ENCODE assay signal across 16 cellular contexts in the genomic region with DNA sequence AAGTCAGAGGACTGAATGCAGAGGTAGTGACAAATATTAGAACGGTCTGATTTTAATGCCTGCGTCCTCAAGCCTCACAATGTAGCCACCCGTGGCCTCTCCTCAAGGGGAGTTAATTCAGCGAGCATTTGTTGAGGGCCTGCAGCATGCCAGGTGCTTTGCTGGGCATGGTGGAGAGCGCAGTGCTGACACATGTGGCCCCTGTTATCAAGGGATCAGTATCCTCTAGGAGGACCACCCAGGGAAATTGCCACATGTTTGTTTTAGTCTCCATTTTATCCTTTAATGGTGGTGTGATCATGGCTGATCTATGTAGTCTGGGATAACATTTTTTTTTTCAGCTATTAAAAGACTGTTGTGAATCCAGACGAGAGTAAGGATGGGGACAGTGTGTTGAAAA. TPM values are rescaled to one million over a fixed set of nuclear protein-coding genes. Genes with fewer than 3 reads are reported as not detected.
DNase-seq lines count a peak whose midpoint lies in the region; ATAC-seq and TF ChIP-seq lines count a peak whose summit lies in the region.
"Had no signal": no experiment of that assay in that cellular context is flagged by ENCODE, and none has a peak within 500 bp of the region (broad histone marks: within the 10 kb centered on the region; RNA-seq: fewer than 3 reads in every experiment).

No MANE protein-coding gene starts in this region.

- H3K9me3 Mint-ChIP-seq in activated CD8-positive, alpha-beta memory T cell treated with anti-CD3 and anti-CD28 coated beads, Interleukin-2, amount 10 ng/mL, durations not matched to agents 7 days and 5 days (ENCODE audit: low read depth): no peaks in the 10 kb centered on the region
- peaks cover 0 to 3% (median 0%) of the 10 kb centered on the region in 11 donors for H3K9me3 Mint-ChIP-seq in naive thymus-derived CD4-positive, alpha-beta T cell
- H3K9me3 Mint-ChIP-seq: activated CD8-positive, alpha-beta T cell treated with anti-CD3 and anti-CD28 coated beads for 36 hours; activated naive CD4-positive, alpha-beta T cell treated with anti-CD3 and anti-CD28 coated beads, Interleukin-2, amount 50 U/mL, for 72 hours; activated T-cell treated with anti-CD3 and anti-CD28 coated beads, Interleukin-2, amount 50 U/mL, for 72 hours; CD8-positive, alpha-beta memory T cell had no signal

- POLR2A ChIA-PET in RWPE1 (lab: Yijun Ruan, JAX; ENCODE audit: low non-redundant PET): no interaction called here
- POLR2A ChIA-PET in naive thymus-derived CD4-positive, alpha-beta T cell (lab: Charles Lee): interaction anchor here (0.6 kb wide), 1 partner anchor 13 kb away, joined by 3 read pairs; no protein-coding TSS in a partner anchor

- no peak overlapping the region for H3K4me3 ChIP-seq in esophagus squamous epithelium
- no peak overlapping the region for H3K4me3 ChIP-seq in right cardiac atrium (ENCODE audit: low read length)
- no peak overlapping the region for H3K4me3 ChIP-seq in naive thymus-derived CD4-positive, alpha-beta T cell (ENCODE audit: low read length)

- H3K4me3 Mint-ChIP-seq in activated CD8-positive, alpha-beta memory T cell treated with anti-CD3 and anti-CD28 coated beads, Interleukin-2, amount 10 ng/mL, durations not matched to agents 7 days and 5 days: no peak overlapping the region
- H3K4me3 Mint-ChIP-seq in naive thymus-derived CD4-positive, alpha-beta T cell: no peak overlapping the region
- H3K4me3 Mint-ChIP-seq: activated CD8-positive, alpha-beta T cell treated with anti-CD3 and anti-CD28 coated beads for 36 hours; CD8-positive, alpha-beta memory T cell had no signal

- H3K36me3 Mint-ChIP-seq in activated CD8-positive, alpha-beta memory T cell treated with anti-CD3 and anti-CD28 coated beads, Interleukin-2, amount 10 ng/mL, durations not matched to agents 7 days and 5 days: peaks cover 5% of the 10 kb centered on the region
- H3K36me3 Mint-ChIP-seq in naive thymus-derived CD4-positive, alpha-beta T cell: peaks cover 0 to 4% (median 0%) of the 10 kb centered on the region in 5 donors

- H3K4me1 Mint-ChIP-seq in activated CD8-positive, alpha-beta memory T cell treated with anti-CD3 and anti-CD28 coated beads, Interleukin-2, amount 10 ng/mL, durations not matched to agents 7 days and 5 days: peaks cover 25% of the 10 kb centered on the region
- H3K4me1 Mint-ChIP-seq in naive thymus-derived CD4-positive, alpha-beta T cell: peaks cover 4 to 39% (median 16%) of the 10 kb centered on the region in 7 donors

- CTCF ChIA-PET in activated CD8-positive, alpha-beta memory T cell treated with anti-CD3 and anti-CD28 coated beads, Interleukin-2, amount 10 ng/mL, durations not matched to agents 7 days and 5 days (lab: Charles Lee): interaction anchor here (1.6 kb wide), 1 partner anchor 14 kb away, joined by 7 read pairs; no protein-coding TSS in a partner anchor
- CTCF ChIA-PET in RWPE1 (lab: Yijun Ruan, JAX): interaction anchor here (0.7 kb wide), 1 partner anchor 38 kb away, joined by 5 read pairs; no protein-coding TSS in a partner anchor
- CTCF ChIA-PET in naive thymus-derived CD4-positive, alpha-beta T cell (lab: Charles Lee): no interaction called here

- no peak overlapping the region for H3K27ac Mint-ChIP-seq in activated CD8-positive, alpha-beta memory T cell treated with anti-CD3 and anti-CD28 coated beads, Interleukin-2, amount 10 ng/mL, durations not matched to agents 7 days and 5 days
- H3K27ac Mint-ChIP-seq in naive thymus-derived CD4-positive, alpha-beta T cell: no peak overlapping the region
- H3K27ac Mint-ChIP-seq: activated CD8-positive, alpha-beta T cell treated with anti-CD3 and anti-CD28 coated beads for 36 hours; activated T-cell treated with anti-CD3 and anti-CD28 coated beads, Interleukin-2, amount 50 U/mL, for 72 hours had no signal

- H3K4me1 ChIP-seq in esophagus squamous epithelium (peaks cover 12 to 40% (median 13%) of the 10 kb centered on the region in 3 donors), right cardiac atrium (ENCODE audit: control insufficient read depth, insufficient read depth, low read length) (no peaks in the 10 kb centered on the region)
- H3K4me1 ChIP-seq in naive thymus-derived CD4-positive, alpha-beta T cell (ENCODE audit: control insufficient read depth in 2 of 2, insufficient read depth in 2 of 2, low read length in 2 of 2): no peaks in the 10 kb centered on the region

- H3K27me3 ChIP-seq in esophagus squamous epithelium (no peaks in the 10 kb centered on the region), right cardiac atrium (ENCODE audit: control insufficient read depth, insufficient read depth) (no peaks in the 10 kb centered on the region)
- no peaks in the 10 kb centered on the region for H3K27me3 ChIP-seq in naive thymus-derived CD4-positive, alpha-beta T cell (ENCODE audit: control insufficient read depth in 2 of 2, insufficient read depth in 2 of 2, low read length in 2 of 2)

- peak; percentile 12 for DNase-seq in activated CD8-positive, alpha-beta memory T cell treated with anti-CD3 and anti-CD28 coated beads, Interleukin-2, amount 10 ng/mL, durations not matched to agents 7 days and 5 days
- no peak for DNase-seq in activated CD8-positive, alpha-beta memory T cell treated with anti-CD3 and anti-CD28 coated beads, Interleukin-2, amount 50 U/mL, for 4 hours
- DNase-seq in RWPE1 (ENCODE audit: low spot score) (no peak), esophagus squamous epithelium (lab: John Stamatoyannopoulos, UW) (no peak), pons (ENCODE audit: low spot score) (no peak), right cardiac atrium (no peak)
- DNase-seq in naive thymus-derived CD4-positive, alpha-beta T cell: no peak
- DNase-seq: CD8-positive, alpha-beta memory T cell; effector CD4-positive, alpha-beta T cell; H7; stimulated activated CD4-positive, alpha-beta T cell treated with anti-CD3 and anti-CD28 coated beads, Interleukin-12 subunit alpha, Interleukin-12 subunit beta, amount 100 ng/mL, for 4 hours had no signal

- ATAC-seq in activated CD8-positive, alpha-beta memory T cell treated with anti-CD3 and anti-CD28 coated beads, Interleukin-2, amount 10 ng/mL, durations not matched to agents 7 days and 5 days: no peak
- ATAC-seq in GM18502 (IDR thresholded peaks at IDR 0.05; ENCODE audit: poor library complexity, unreplicated experiment): no peak
- ATAC-seq in right cardiac atrium: no peak
- ATAC-seq in naive thymus-derived CD4-positive, alpha-beta T cell: no peak

- TF ChIP-seq POLR2A in esophagus squamous epithelium (IDR thresholded peaks at IDR 0.05): no peak

- intact Hi-C loops in esophagus squamous epithelium (cut with DNase I) (no loop called here), right cardiac atrium (cut with DNase I) (no loop called here)
- intact Hi-C loops in naive thymus-derived CD4-positive, alpha-beta T cell (cut with micrococcal nuclease): no loop called here

- TF ChIP-seq CTCF in RWPE1 (conservative IDR thresholded peaks at IDR 0.05; ENCODE audit: low read depth): no peak
- TF ChIP-seq CTCF in esophagus squamous epithelium (IDR thresholded peaks at IDR 0.05): no peak

- peak overlapping the region; percentile 82 for H3K27ac ChIP-seq in RWPE1
- H3K27ac ChIP-seq in esophagus squamous epithelium: peak overlapping the region in 3 of 4 donors; percentile 49 to 75 (median 74)
- H3K27ac ChIP-seq in right cardiac atrium (ENCODE audit: low read length): no peak overlapping the region
- H3K27ac ChIP-seq in naive thymus-derived CD4-positive, alpha-beta T cell (ENCODE audit: low read depth, low read length): no peak overlapping the region
- H3K27ac ChIP-seq: VCaP had no signal

- H3K36me3 ChIP-seq in esophagus squamous epithelium: no peaks in the 10 kb centered on the region
- H3K36me3 ChIP-seq in naive thymus-derived CD4-positive, alpha-beta T cell (ENCODE audit: control insufficient read depth in 2 of 3, insufficient read depth in 3 of 3, low read length in 3 of 3): no peaks in the 10 kb centered on the region

- 79 to 87% methylated on average over 6 of the region's 6 CpGs for WGBS in esophagus squamous epithelium, 2 donors
- WGBS in right cardiac atrium: 87% methylated on average over 6 of the region's 6 CpGs

- H3K9me3 ChIP-seq in esophagus squamous epithelium (no peaks in the 10 kb centered on the region), right cardiac atrium (ENCODE audit: control insufficient read depth, low read length) (no peaks in the 10 kb centered on the region)
- no peaks in the 10 kb centered on the region for H3K9me3 ChIP-seq in naive thymus-derived CD4-positive, alpha-beta T cell (ENCODE audit: control insufficient read depth in 2 of 3, low read length in 3 of 3)

- H3K27me3 Mint-ChIP-seq in activated CD8-positive, alpha-beta memory T cell treated with anti-CD3 and anti-CD28 coated beads, Interleukin-2, amount 10 ng/mL, durations not matched to agents 7 days and 5 days: peaks cover 6% of the 10 kb centered on the region
- H3K27me3 Mint-ChIP-seq in naive thymus-derived CD4-positive, alpha-beta T cell: peaks cover 0 to 5% (median 4%) of the 10 kb centered on the region in 5 donors

RNA-seq across cellular contexts. Expression of a gene that starts 19.2 kb away (rescaled TPM):
- 10 to 100 TPM; 54.7 to 64.7 TPM for total RNA-seq in activated CD8-positive, alpha-beta memory T cell treated with anti-CD3 and anti-CD28 coated beads, Interleukin-2, amount 10 ng/mL, durations not matched to agents 7 days and 5 days
- total RNA-seq in esophagus squamous epithelium: 10 to 100 TPM in 1 of 4 donors, 1 to 10 TPM in 3; 6.9 to 12.5 (median 7.8) TPM
- under 1 TPM in 2 of 4 donors, not detected in 2; 0.22 to 0.24 TPM for total RNA-seq in right cardiac atrium
- polyA plus RNA-seq in right cardiac atrium: 0.18 TPM
- 10 to 100 TPM in 3 of 5 experiments, 1 to 10 TPM in 2; 5.8 to 95.1 (median 22.8) TPM for total RNA-seq in naive thymus-derived CD4-positive, alpha-beta T cell
- 1 to 10 TPM; 1.5 to 3.6 TPM for polyA plus RNA-seq in naive thymus-derived CD4-positive, alpha-beta T cell

Comparison
In these comparisons a context has a peak if more than half of its experiments do, and no peak if none do; other contexts are left out.
1. H3K27ac ChIP-seq: peak in RWPE1 (single experiment) and esophagus squamous epithelium (3 of 4); none in right cardiac atrium (single experiment) and naive thymus-derived CD4-positive, alpha-beta T cell (single experiment).
2. RNA of a gene that starts 19.2 kb away (total RNA-seq): 54.7 to 64.7 TPM in activated CD8-positive, alpha-beta memory T cell treated with anti-CD3 and anti-CD28 coated beads, Interleukin-2, amount 10 ng/mL, durations not matched to agents 7 days and 5 days, 5.8 to 95.1 TPM in naive thymus-derived CD4-positive, alpha-beta T cell and 6.9 to 12.5 TPM in esophagus squamous epithelium; 0.22 to 0.24 TPM in right cardiac atrium; every median in the first group is over 4 times any median in the second.